Comparison of ENCODE assay signal across 1 cellular context in the genomic region with DNA sequence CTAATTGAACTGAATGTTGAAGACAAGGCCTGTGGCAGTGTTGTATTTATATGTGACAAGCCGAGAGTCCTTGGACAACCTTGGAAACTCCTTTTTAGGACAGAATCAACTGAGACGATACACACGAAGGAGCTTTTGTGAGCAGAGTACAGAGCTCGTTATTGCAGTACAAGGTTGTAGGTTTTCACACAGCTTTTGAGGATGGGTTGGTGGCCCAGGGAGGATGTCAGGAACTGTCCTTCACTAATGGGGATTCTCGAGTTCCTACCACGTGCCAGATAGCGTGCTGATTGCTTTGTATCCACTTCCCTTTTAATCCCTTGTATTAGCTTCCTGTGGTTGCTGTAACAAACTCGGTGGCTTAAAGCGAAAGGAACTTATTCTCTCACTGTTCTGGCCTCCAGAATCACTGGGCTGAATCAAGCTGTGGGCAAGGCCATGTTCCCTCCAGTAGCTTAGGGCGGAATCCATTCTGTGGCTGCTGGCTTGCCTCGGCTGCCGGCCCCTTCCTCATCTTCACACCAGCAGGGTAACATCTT.
TF ChIP-seq lines count a peak whose summit lies in the region.

No MANE protein-coding gene starts in this region.

TF ChIP-seq in IMR-90, 13 proteins besides CTCF, POLR2A, EP300 and RAD21:
- TF ChIP-seq, protein P1, sequence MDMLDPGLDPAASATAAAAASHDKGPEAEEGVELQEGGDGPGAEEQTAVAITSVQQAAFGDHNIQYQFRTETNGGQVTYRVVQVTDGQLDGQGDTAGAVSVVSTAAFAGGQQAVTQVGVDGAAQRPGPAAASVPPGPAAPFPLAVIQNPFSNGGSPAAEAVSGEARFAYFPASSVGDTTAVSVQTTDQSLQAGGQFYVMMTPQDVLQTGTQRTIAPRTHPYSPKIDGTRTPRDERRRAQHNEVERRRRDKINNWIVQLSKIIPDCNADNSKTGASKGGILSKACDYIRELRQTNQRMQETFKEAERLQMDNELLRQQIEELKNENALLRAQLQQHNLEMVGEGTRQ (IDR thresholded peaks at IDR 0.05; ENCODE audit: low read depth, low read length), result no peak
- TF ChIP-seq RFX5 (IDR thresholded peaks at IDR 0.05; ENCODE audit: low read depth, low read length) (no peak), BHLHE40 (IDR thresholded peaks at IDR 0.05; ENCODE audit: low read depth, low read length) (no peak), CHD1 (IDR thresholded peaks at IDR 0.05; ENCODE audit: low read depth, low read length) (no peak), MAFK (IDR thresholded peaks at IDR 0.05; ENCODE audit: low read depth, low read length) (no peak), CEBPB (IDR thresholded peaks at IDR 0.05; ENCODE audit: low read depth, low read length) (no peak)
- TF ChIP-seq, protein P2, sequence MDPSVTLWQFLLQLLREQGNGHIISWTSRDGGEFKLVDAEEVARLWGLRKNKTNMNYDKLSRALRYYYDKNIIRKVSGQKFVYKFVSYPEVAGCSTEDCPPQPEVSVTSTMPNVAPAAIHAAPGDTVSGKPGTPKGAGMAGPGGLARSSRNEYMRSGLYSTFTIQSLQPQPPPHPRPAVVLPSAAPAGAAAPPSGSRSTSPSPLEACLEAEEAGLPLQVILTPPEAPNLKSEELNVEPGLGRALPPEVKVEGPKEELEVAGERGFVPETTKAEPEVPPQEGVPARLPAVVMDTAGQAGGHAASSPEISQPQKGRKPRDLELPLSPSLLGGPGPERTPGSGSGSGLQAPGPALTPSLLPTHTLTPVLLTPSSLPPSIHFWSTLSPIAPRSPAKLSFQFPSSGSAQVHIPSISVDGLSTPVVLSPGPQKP (IDR thresholded peaks at IDR 0.05; ENCODE audit: borderline replicate concordance, low read depth, low read length), result no peak
TF ChIP-seq in IMR-90: peak in this region for 0.
